1 cellular context compared by ENCODE assay signal in genomic region chr1:39385067-39385988, GRCh38.
A peak's percentile ranks its signal among the peaks of the same experiment; 100 is the strongest.
TF ChIP-seq lines count a peak whose summit lies in the region.

No MANE protein-coding gene starts in this region.

TF ChIP-seq in K562, 482 proteins besides CTCF, POLR2A, EP300 and RAD21 (continued from another document and continues in another):
- TF ChIP-seq E2F8 (IDR thresholded peaks at IDR 0.05; ENCODE audit: low read depth, partially characterized antibody), result no peak
- no peak for TF ChIP-seq HMGXB4 (CRISPR knock-in tag; IDR thresholded peaks at IDR 0.05)
- no peak for TF ChIP-seq MCM2 (IDR thresholded peaks at IDR 0.05; ENCODE audit: low read depth)
- peak; percentile 80 for TF ChIP-seq ARID1B (IDR thresholded peaks at IDR 0.05)
- 0 out of 2 replicates have a peak, but pooled peaks have one; percentile 26 for TF ChIP-seq MTA3 (IDR thresholded peaks at IDR 0.05; ENCODE audit: borderline replicate concordance)
- TF ChIP-seq MBD2 (IDR thresholded peaks at IDR 0.05; ENCODE audit: borderline replicate concordance, low read depth), result no peak
- peak; percentile 68 to 87 for TF ChIP-seq E2F6 (IDR thresholded peaks at IDR 0.05; ENCODE audit: borderline replicate concordance in 1 of 2, extremely low read depth in 1 of 2, insufficient read depth in 1 of 2, insufficient read length in 1 of 2, low read depth in 1 of 2, low read length in 1 of 2, poor library complexity in 1 of 2, severe bottlenecking in 1 of 2)
- peak; percentile 48; the same call in 1 of the 2 replicates for TF ChIP-seq ZEB2 (IDR thresholded peaks at IDR 0.05)
- no peak for TF ChIP-seq ZNF140 (CRISPR knock-in tag; IDR thresholded peaks at IDR 0.05)
- TF ChIP-seq E2F4 (CRISPR knock-in tag; IDR thresholded peaks at IDR 0.05; ENCODE audit: low read depth), result no peak
- TF ChIP-seq SUPT5H (IDR thresholded peaks at IDR 0.05), result no peak
- TF ChIP-seq CREM (IDR thresholded peaks at IDR 0.05; ENCODE audit: low read depth), result no peak
- TF ChIP-seq SAP30 (IDR thresholded peaks at IDR 0.05; ENCODE audit: borderline replicate concordance, insufficient read depth, low read depth, low read length, poor library complexity, severe bottlenecking), result no peak
- TF ChIP-seq CBX5 (IDR thresholded peaks at IDR 0.05; ENCODE audit: borderline replicate concordance, low read depth), result no peak
- no peak for TF ChIP-seq RBM14 (IDR thresholded peaks at IDR 0.05; ENCODE audit: borderline replicate concordance, insufficient read depth, low read depth, low read length)
- no peak for TF ChIP-seq THRA (IDR thresholded peaks at IDR 0.05)
- no peak for TF ChIP-seq ATF6 (CRISPR knock-in tag; IDR thresholded peaks at IDR 0.05)
- TF ChIP-seq MTF1 (CRISPR knock-in tag; IDR thresholded peaks at IDR 0.05; ENCODE audit: borderline replicate concordance), result no peak
- TF ChIP-seq XRCC4 (IDR thresholded peaks at IDR 0.05; ENCODE audit: extremely low read depth, insufficient read depth, insufficient read length), result no peak
- TF ChIP-seq POLR2G (IDR thresholded peaks at IDR 0.05; ENCODE audit: low read depth, low read length), result no peak
- TF ChIP-seq POLR3A (IDR thresholded peaks at IDR 0.05; ENCODE audit: borderline replicate concordance, extremely low read depth, insufficient read depth, insufficient read length), result no peak
- no peak for TF ChIP-seq HIVEP1 (CRISPR knock-in tag; IDR thresholded peaks at IDR 0.05)
- TF ChIP-seq MBD1 (CRISPR knock-in tag; IDR thresholded peaks at IDR 0.05), result no peak
- TF ChIP-seq TCF3 (CRISPR knock-in tag; IDR thresholded peaks at IDR 0.05), result peak; percentile 81
- TF ChIP-seq ZFPM2 (CRISPR knock-in tag; IDR thresholded peaks at IDR 0.05), result no peak
- TF ChIP-seq PURB (CRISPR knock-in tag; IDR thresholded peaks at IDR 0.05; ENCODE audit: low read depth), result no peak
- peak; percentile 70 for TF ChIP-seq PKNOX1 (IDR thresholded peaks at IDR 0.05)
- no peak for TF ChIP-seq SIN3B (IDR thresholded peaks at IDR 0.05; ENCODE audit: low read depth)
- TF ChIP-seq THAP7 (CRISPR knock-in tag; IDR thresholded peaks at IDR 0.05), result no peak
- TF ChIP-seq ZNF639 (CRISPR knock-in tag; conservative IDR thresholded peaks at IDR 0.05 in 1 of 2, IDR thresholded peaks at IDR 0.05 in 1 of 2), result peak in 1 of 2 experiments; percentile 73; a peak in 2 of 4 replicates
